Comparison of ENCODE assay signal across 3 cellular contexts in genomic region chr7:4650471-4651047, GRCh38.
A peak's percentile ranks its signal among the peaks of the same experiment; 100 is the strongest.
TF ChIP-seq lines count a peak whose summit lies in the region.

No MANE protein-coding gene starts in this region.

TF ChIP-seq in H1, 55 proteins besides CTCF, POLR2A, EP300 and RAD21:
- TF ChIP-seq SIN3A (conservative IDR thresholded peaks at IDR 0.05 in 1 of 2, IDR thresholded peaks at IDR 0.05 in 1 of 2; ENCODE audit: low read depth in 1 of 2, low read length in 2 of 2) (no peak), KDM1A (IDR thresholded peaks at IDR 0.05; ENCODE audit: borderline replicate concordance, low read length) (no peak), CEBPB (IDR thresholded peaks at IDR 0.05; ENCODE audit: low read depth, low read length) (no peak), TCF12 (IDR thresholded peaks at IDR 0.05; ENCODE audit: low read depth, low read length) (no peak), HDAC6 (IDR thresholded peaks at IDR 0.05; ENCODE audit: low read depth, low read length) (no peak), NANOG (IDR thresholded peaks at IDR 0.05; ENCODE audit: insufficient read depth, low read depth, low read length, poor library complexity, severe bottlenecking) (no peak), ASH2L (IDR thresholded peaks at IDR 0.05; ENCODE audit: low read length) (no peak), EZH2 (IDR thresholded peaks at IDR 0.05; ENCODE audit: low read depth, low read length, severe bottlenecking) (no peak), FOSL1 (IDR thresholded peaks at IDR 0.05; ENCODE audit: insufficient read depth, low read depth, low read length) (no peak), SUZ12 (IDR thresholded peaks at IDR 0.05; ENCODE audit: low read length) (no peak), POU5F1 (IDR thresholded peaks at IDR 0.05; ENCODE audit: low read depth, low read length) (no peak), JUND (IDR thresholded peaks at IDR 0.05; ENCODE audit: low read length) (no peak), TEAD4 (IDR thresholded peaks at IDR 0.05; ENCODE audit: low read depth, low read length) (no peak), GTF2F1 (IDR thresholded peaks at IDR 0.05; ENCODE audit: borderline replicate concordance, low read depth, low read length) (no peak), BRCA1 (IDR thresholded peaks at IDR 0.05; ENCODE audit: low read depth, low read length) (no peak), BCL11A (IDR thresholded peaks at IDR 0.05; ENCODE audit: low read depth in 2 of 2, low read length in 2 of 2) (no peak), RNF2 (IDR thresholded peaks at IDR 0.05; ENCODE audit: borderline replicate concordance, low read depth, low read length, missing control alignments, poor library complexity, severe bottlenecking) (no peak), SIRT6 (IDR thresholded peaks at IDR 0.05; ENCODE audit: low read length) (no peak), KDM4A (IDR thresholded peaks at IDR 0.05; ENCODE audit: low read depth, low read length, severe bottlenecking) (no peak)

TF ChIP-seq in HepG2, 621 proteins besides CTCF, POLR2A, EP300 and RAD21 (continues in another document):
- TF ChIP-seq ZKSCAN8 (CRISPR knock-in tag; IDR thresholded peaks at IDR 0.05; ENCODE audit: borderline replicate concordance) = no peak
- TF ChIP-seq NFKB2 (CRISPR knock-in tag; IDR thresholded peaks at IDR 0.05; ENCODE audit: borderline replicate concordance) = peak; percentile 61; the same call in 1 of the 2 replicates
- TF ChIP-seq ZNF878 (CRISPR knock-in tag; IDR thresholded peaks at IDR 0.05) = no peak
- TF ChIP-seq, protein P1, sequence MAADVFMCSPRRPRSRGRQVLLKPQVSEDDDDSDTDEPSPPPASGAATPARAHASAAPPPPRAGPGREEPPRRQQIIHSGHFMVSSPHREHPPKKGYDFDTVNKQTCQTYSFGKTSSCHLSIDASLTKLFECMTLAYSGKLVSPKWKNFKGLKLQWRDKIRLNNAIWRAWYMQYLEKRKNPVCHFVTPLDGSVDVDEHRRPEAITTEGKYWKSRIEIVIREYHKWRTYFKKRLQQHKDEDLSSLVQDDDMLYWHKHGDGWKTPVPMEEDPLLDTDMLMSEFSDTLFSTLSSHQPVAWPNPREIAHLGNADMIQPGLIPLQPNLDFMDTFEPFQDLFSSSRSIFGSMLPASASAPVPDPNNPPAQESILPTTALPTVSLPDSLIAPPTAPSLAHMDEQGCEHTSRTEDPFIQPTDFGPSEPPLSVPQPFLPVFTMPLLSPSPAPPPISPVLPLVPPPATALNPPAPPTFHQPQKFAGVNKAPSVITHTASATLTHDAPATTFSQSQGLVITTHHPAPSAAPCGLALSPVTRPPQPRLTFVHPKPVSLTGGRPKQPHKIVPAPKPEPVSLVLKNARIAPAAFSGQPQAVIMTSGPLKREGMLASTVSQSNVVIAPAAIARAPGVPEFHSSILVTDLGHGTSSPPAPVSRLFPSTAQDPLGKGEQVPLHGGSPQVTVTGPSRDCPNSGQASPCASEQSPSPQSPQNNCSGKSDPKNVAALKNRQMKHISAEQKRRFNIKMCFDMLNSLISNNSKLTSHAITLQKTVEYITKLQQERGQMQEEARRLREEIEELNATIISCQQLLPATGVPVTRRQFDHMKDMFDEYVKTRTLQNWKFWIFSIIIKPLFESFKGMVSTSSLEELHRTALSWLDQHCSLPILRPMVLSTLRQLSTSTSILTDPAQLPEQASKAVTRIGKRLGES (CRISPR knock-in tag; IDR thresholded peaks at IDR 0.05; ENCODE audit: borderline replicate concordance) = no peak
- no peak for TF ChIP-seq ZNF251 (CRISPR knock-in tag; IDR thresholded peaks at IDR 0.05)
- no peak for TF ChIP-seq HOMEZ (CRISPR knock-in tag; IDR thresholded peaks at IDR 0.05; ENCODE audit: low read depth)
- no peak for TF ChIP-seq EEA1 (CRISPR knock-in tag; IDR thresholded peaks at IDR 0.05; ENCODE audit: borderline replicate concordance)
- no peak for TF ChIP-seq ZNF562 (CRISPR knock-in tag; IDR thresholded peaks at IDR 0.05; ENCODE audit: borderline replicate concordance)
- TF ChIP-seq, protein P2, sequence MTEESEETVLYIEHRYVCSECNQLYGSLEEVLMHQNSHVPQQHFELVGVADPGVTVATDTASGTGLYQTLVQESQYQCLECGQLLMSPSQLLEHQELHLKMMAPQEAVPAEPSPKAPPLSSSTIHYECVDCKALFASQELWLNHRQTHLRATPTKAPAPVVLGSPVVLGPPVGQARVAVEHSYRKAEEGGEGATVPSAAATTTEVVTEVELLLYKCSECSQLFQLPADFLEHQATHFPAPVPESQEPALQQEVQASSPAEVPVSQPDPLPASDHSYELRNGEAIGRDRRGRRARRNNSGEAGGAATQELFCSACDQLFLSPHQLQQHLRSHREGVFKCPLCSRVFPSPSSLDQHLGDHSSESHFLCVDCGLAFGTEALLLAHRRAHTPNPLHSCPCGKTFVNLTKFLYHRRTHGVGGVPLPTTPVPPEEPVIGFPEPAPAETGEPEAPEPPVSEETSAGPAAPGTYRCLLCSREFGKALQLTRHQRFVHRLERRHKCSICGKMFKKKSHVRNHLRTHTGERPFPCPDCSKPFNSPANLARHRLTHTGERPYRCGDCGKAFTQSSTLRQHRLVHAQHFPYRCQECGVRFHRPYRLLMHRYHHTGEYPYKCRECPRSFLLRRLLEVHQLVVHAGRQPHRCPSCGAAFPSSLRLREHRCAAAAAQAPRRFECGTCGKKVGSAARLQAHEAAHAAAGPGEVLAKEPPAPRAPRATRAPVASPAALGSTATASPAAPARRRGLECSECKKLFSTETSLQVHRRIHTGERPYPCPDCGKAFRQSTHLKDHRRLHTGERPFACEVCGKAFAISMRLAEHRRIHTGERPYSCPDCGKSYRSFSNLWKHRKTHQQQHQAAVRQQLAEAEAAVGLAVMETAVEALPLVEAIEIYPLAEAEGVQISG (CRISPR knock-in tag; IDR thresholded peaks at IDR 0.05) = peak; percentile 43; the same call in 1 of the 2 replicates
- TF ChIP-seq ZNF225 (CRISPR knock-in tag; IDR thresholded peaks at IDR 0.05) = no peak
- TF ChIP-seq ZNF350 (CRISPR knock-in tag; IDR thresholded peaks at IDR 0.05; ENCODE audit: borderline replicate concordance, low read depth) = no peak
- no peak for TF ChIP-seq U2AF2 (IDR thresholded peaks at IDR 0.05; ENCODE audit: low read depth, low read length)
- no peak for TF ChIP-seq FOXA3 (CRISPR knock-in tag; IDR thresholded peaks at IDR 0.05)
- TF ChIP-seq MATR3 (CRISPR knock-in tag; IDR thresholded peaks at IDR 0.05) = no peak
- TF ChIP-seq ZNF790 (CRISPR knock-in tag; IDR thresholded peaks at IDR 0.05; ENCODE audit: borderline replicate concordance) = no peak
- no peak for TF ChIP-seq ZNF556 (CRISPR knock-in tag; IDR thresholded peaks at IDR 0.05; ENCODE audit: borderline replicate concordance)
- no peak for TF ChIP-seq ZNF138 (CRISPR knock-in tag; IDR thresholded peaks at IDR 0.05; ENCODE audit: low read depth)
- TF ChIP-seq SKI (IDR thresholded peaks at IDR 0.05; ENCODE audit: partially characterized antibody) = no peak
- no peak for TF ChIP-seq THYN1 (CRISPR knock-in tag; IDR thresholded peaks at IDR 0.05; ENCODE audit: borderline replicate concordance, low read depth)
- no peak for TF ChIP-seq FOXA1 (IDR thresholded peaks at IDR 0.05)
- no peak for TF ChIP-seq FOXA1 (CRISPR knock-in tag; IDR thresholded peaks at IDR 0.05)
- TF ChIP-seq ZFP37 (CRISPR knock-in tag; IDR thresholded peaks at IDR 0.05; ENCODE audit: borderline replicate concordance) = no peak
- TF ChIP-seq, protein P3, sequence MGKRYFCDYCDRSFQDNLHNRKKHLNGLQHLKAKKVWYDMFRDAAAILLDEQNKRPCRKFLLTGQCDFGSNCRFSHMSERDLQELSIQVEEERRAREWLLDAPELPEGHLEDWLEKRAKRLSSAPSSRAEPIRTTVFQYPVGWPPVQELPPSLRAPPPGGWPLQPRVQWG (CRISPR knock-in tag; IDR thresholded peaks at IDR 0.05; ENCODE audit: borderline replicate concordance, low read depth) = no peak

TF ChIP-seq in HEK293T, 16 proteins besides CTCF, POLR2A, EP300 and RAD21:
- TF ChIP-seq FOXK2 (IDR thresholded peaks at IDR 0.05) (no peak), ARNT (IDR thresholded peaks at IDR 0.05) (no peak), BHLHE40 (IDR thresholded peaks at IDR 0.05; ENCODE audit: borderline replicate concordance) (no peak), CTBP1 (IDR thresholded peaks at IDR 0.05; ENCODE audit: borderline replicate concordance) (no peak), FOXM1 (IDR thresholded peaks at IDR 0.05; ENCODE audit: borderline replicate concordance) (no peak), PKNOX1 (IDR thresholded peaks at IDR 0.05) (no peak), TARDBP (IDR thresholded peaks at IDR 0.05) (no peak), SUZ12 (IDR thresholded peaks at IDR 0.05) (no peak), ZNF384 (IDR thresholded peaks at IDR 0.05) (no peak), FOXA1 (IDR thresholded peaks at IDR 0.05) (no peak), NFRKB (IDR thresholded peaks at IDR 0.05) (no peak), ELF4 (IDR thresholded peaks at IDR 0.05) (no peak)
